Comparison of ENCODE assay signal across 21 cellular contexts in the genomic region with DNA sequence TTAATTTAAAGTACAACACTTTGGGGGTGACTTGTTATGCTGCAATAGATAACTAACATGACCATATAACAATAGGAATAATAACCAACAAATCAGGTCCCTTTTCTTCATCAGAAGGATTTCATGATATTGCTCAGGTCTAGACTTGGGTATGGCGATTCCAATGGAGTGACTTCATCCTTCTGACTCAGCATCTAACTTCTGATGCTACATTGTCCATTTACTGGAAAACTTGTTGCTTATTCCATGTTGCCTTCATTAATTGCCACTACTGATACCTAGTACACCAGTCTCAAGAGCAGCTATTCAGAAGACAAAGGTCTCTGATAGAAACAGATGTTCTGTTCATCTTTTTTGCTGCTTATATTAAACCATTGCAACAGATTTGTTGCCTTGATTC.
A peak's percentile ranks its signal among the peaks of the same experiment; 100 is the strongest.
DNase-seq lines count a peak whose midpoint lies in the region; ATAC-seq, FAIRE-seq and TF ChIP-seq lines count a peak whose summit lies in the region.
"Had no signal": no experiment of that assay in that cellular context is flagged by ENCODE, and none has a peak within 500 bp of the region (broad histone marks: within the 10 kb centered on the region; RNA-seq: fewer than 3 reads in every experiment).

No MANE protein-coding gene starts in this region.

- no peak overlapping the region for H2AFZ ChIP-seq in mammary epithelial cell (ENCODE audit: low read depth, low read length)
- H2AFZ ChIP-seq: PC-9 had no signal

- TF ChIP-seq CTCF in mammary epithelial cell (conservative IDR thresholded peaks at IDR 0.05 in 1 of 2, IDR thresholded peaks at IDR 0.05 in 1 of 2; ENCODE audit: extremely low read depth in 1 of 2, insufficient read depth in 1 of 2, low read depth in 1 of 2, low read length in 2 of 2), result no peak
- TF ChIP-seq CTCF in breast epithelium (IDR thresholded peaks at IDR 0.05), result no peak
- TF ChIP-seq CTCF in bronchial epithelial cell (IDR thresholded peaks at IDR 0.05; ENCODE audit: insufficient read depth, low read length, severe bottlenecking), result no peak
- no peak for TF ChIP-seq CTCF in A673 (conservative IDR thresholded peaks at IDR 0.05; ENCODE audit: low read depth, low read length)

- H4K20me1 ChIP-seq in mammary epithelial cell (ENCODE audit: insufficient read depth, low read length), result no peaks in the 10 kb centered on the region
- H4K20me1 ChIP-seq: BLaER1 treated with 17β-estradiol and CSF1 and Interleukin-3, amounts not matched to agents 10 nM and 100 nM had no signal

- H3K4me2 ChIP-seq in mammary epithelial cell (ENCODE audit: insufficient read depth, low read depth, low read length), result no peak overlapping the region
- H3K4me2 ChIP-seq: BLaER1 treated with 17β-estradiol and CSF1 and Interleukin-3, amounts not matched to agents 10 nM and 100 nM; PC-9; SK-N-SH had no signal

- WGBS in mammary epithelial cell (ENCODE audit: low coverage, missing lambda C conversion rate), result 83% methylated on average over 1 of the region's 1 CpG

- H3K4me1 ChIP-seq in mammary epithelial cell (ENCODE audit: insufficient read depth, low read length), result peaks cover 30% of the 10 kb centered on the region
- H3K4me1 ChIP-seq in breast epithelium, result no peaks in the 10 kb centered on the region
- H3K4me1 ChIP-seq in A673 (ENCODE audit: insufficient read depth, low read length, poor library complexity, severe bottlenecking), result peaks cover 11% of the 10 kb centered on the region
- H3K4me1 ChIP-seq: BLaER1 treated with 17β-estradiol and CSF1 and Interleukin-3, amounts not matched to agents 10 nM and 100 nM had no signal

- CTCF ChIA-PET in mammary epithelial cell (lab: Charles Lee; ENCODE audit: low non-redundant PET) (interaction anchor here (0.6 kb wide), 1 partner anchor 36 kb away, joined by 7 read pairs; no protein-coding TSS in a partner anchor), A673 (lab: Charles Lee) (no interaction called here)

- in situ Hi-C loops in mammary epithelial cell (cut with MboI; ENCODE audit: low sequenced_read_pairs in 2 of 2), result no loop called here

- H3K27me3 ChIP-seq in mammary epithelial cell (ENCODE audit: insufficient read depth, low read length) (no peaks in the 10 kb centered on the region), breast epithelium (no peaks in the 10 kb centered on the region), bronchial epithelial cell (ENCODE audit: control insufficient read depth, insufficient read depth, low read length) (no peaks in the 10 kb centered on the region), A673 (replicated peaks; ENCODE audit: insufficient read depth, low read depth, low read length, poor library complexity) (no peaks in the 10 kb centered on the region)
- H3K27me3 ChIP-seq: BLaER1 treated with 17β-estradiol and CSF1 and Interleukin-3, amounts not matched to agents 10 nM and 100 nM had no signal

- no peak for ATAC-seq in HG02610 (IDR thresholded peaks at IDR 0.05; ENCODE audit: unreplicated experiment)

- no peak overlapping the region for H3K4me3 ChIP-seq in mammary epithelial cell (replicated peaks in 1 of 3; ENCODE audit: insufficient read depth in 1 of 3, low read depth in 2 of 3, low read length in 3 of 3)
- no peak overlapping the region for H3K4me3 ChIP-seq in breast epithelium
- H3K4me3 ChIP-seq in bronchial epithelial cell (ENCODE audit: low read depth, low read length), result no peak overlapping the region
- H3K4me3 ChIP-seq in A673 (ENCODE audit: low read depth, low read length, poor library complexity, severe bottlenecking), result no peak overlapping the region
- H3K4me3 ChIP-seq: BLaER1 treated with 17β-estradiol and CSF1 and Interleukin-3, amounts not matched to agents 10 nM and 100 nM; PC-9 had no signal

- no peaks in the 10 kb centered on the region for H3K79me2 ChIP-seq in mammary epithelial cell (ENCODE audit: insufficient read depth, low read length)

- intact Hi-C loops in mammary epithelial cell (cut with micrococcal nuclease), result loop anchor here (5.0 kb wide), 1 partner anchor 38 kb away; no protein-coding TSS in a partner anchor
- intact Hi-C loops in breast epithelium (cut with DNase I; ENCODE audit: low total_unique reads), result no loop called here
- intact Hi-C loops in A673 (cut with micrococcal nuclease; ENCODE audit: unreplicated experiment), result no loop called here

- POLR2A ChIA-PET in A673 (lab: Charles Lee; ENCODE audit: low non-redundant PET), result no interaction called here

- DNase-seq in mammary epithelial cell, result peak; percentile 47
- DNase-seq in breast epithelium (ENCODE audit: low spot score in 2 of 2), result no peak
- peak; percentile 56 for DNase-seq in bronchial epithelial cell (ENCODE audit: low read depth)
- peak; percentile 84 for DNase-seq in iris pigment epithelial cell (ENCODE audit: low read depth)
- no peak for DNase-seq in A673 (ENCODE audit: low spot score)
- no peak for DNase-seq in stimulated activated CD4-positive, alpha-beta T cell treated with anti-CD3 and anti-CD28 coated beads, Interleukin-4, amount 100 ng/mL, for 4 hours
- no peak for DNase-seq in retina
- DNase-seq: CD8-positive, alpha-beta memory T cell; DMS79 treated with DMSO at 0.1 percent for 48 hours; GOT3; KBM-7; NCI-H1436; NCI-H2029; NCI-H2171 treated with DMSO at 0.1 percent for 48 hours; NCI-H510A; PC-9; SHP77; SK-N-SH had no signal

- no peak overlapping the region for H3K9ac ChIP-seq in mammary epithelial cell (ENCODE audit: insufficient read depth, low read length)
- H3K9ac ChIP-seq: BLaER1 treated with 17β-estradiol and CSF1 and Interleukin-3, amounts not matched to agents 10 nM and 100 nM; SK-N-SH had no signal

- no peaks in the 10 kb centered on the region for H3K9me3 ChIP-seq in mammary epithelial cell (replicated peaks; ENCODE audit: insufficient read depth, low read length)
- H3K9me3 ChIP-seq in breast epithelium, result no peaks in the 10 kb centered on the region
- H3K9me3 ChIP-seq in A673 (ENCODE audit: low read depth, low read length, poor library complexity, severe bottlenecking), result no peaks in the 10 kb centered on the region
- H3K9me3 ChIP-seq: BLaER1 treated with 17β-estradiol and CSF1 and Interleukin-3, amounts not matched to agents 10 nM and 100 nM; SK-N-SH had no signal

- H3K27ac ChIP-seq in mammary epithelial cell (ENCODE audit: insufficient read depth, low read depth, low read length) (no peak overlapping the region), breast epithelium (no peak overlapping the region), A673 (ENCODE audit: low read depth, low read length, poor library complexity, severe bottlenecking) (no peak overlapping the region)
- H3K27ac ChIP-seq: 22Rv1; BLaER1 treated with 17β-estradiol and CSF1 and Interleukin-3, amounts not matched to agents 10 nM and 100 nM; PC-9 had no signal

- dilution Hi-C loops in mammary epithelial cell (cut with HindIII; ENCODE audit: low sequenced_read_pairs), result no loop called here

- BruUV-seq in mammary epithelial cell (replicated peaks; lab: Mats Ljungman, UMichigan) (no TSS peak), A673 (replicated peaks; lab: Mats Ljungman, UMichigan) (no TSS peak)

- H3K36me3 ChIP-seq in mammary epithelial cell (ENCODE audit: insufficient read depth, low read length) (no peaks in the 10 kb centered on the region), breast epithelium (no peaks in the 10 kb centered on the region), bronchial epithelial cell (ENCODE audit: control insufficient read depth, insufficient read depth, low read length) (no peaks in the 10 kb centered on the region), A673 (ENCODE audit: insufficient read depth, low read length, poor library complexity, severe bottlenecking) (no peaks in the 10 kb centered on the region)
- H3K36me3 ChIP-seq: BLaER1 treated with 17β-estradiol and CSF1 and Interleukin-3, amounts not matched to agents 10 nM and 100 nM had no signal

- no peak for TF ChIP-seq POLR2A in breast epithelium (IDR thresholded peaks at IDR 0.05)

- FAIRE-seq in bronchial epithelial cell (lab: Jason Lieb, UNC), result no peak

Comparison
In these comparisons a context has a peak if more than half of its experiments do, and no peak if none do; other contexts are left out.
1. DNase-seq: peak in mammary epithelial cell (single experiment), bronchial epithelial cell (single experiment) and iris pigment epithelial cell (single experiment); none in breast epithelium (0 of 2), A673 (single experiment), stimulated activated CD4-positive, alpha-beta T cell treated with anti-CD3 and anti-CD28 coated beads, Interleukin-4, amount 100 ng/mL, for 4 hours (0 of 2) and retina (single experiment).